In the genomic region with DNA sequence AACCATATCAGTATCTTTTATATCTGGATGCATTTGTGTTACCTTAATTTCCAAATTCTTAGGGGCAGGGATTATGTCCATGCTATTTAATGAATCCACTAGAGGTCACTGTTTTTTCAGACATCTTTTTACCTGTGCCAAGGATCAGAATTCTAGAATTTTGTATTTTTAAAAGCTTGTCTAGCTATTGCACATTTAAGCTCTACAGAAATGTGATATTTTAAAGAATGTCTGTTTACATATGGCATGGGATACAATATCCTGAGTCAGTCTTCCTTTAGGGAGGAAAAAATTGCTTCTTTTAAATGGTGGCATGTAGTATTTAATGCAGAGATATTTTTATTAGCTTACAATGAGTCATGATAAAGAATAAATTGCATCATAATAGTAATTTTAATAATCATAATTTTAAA, we compare ENCODE assay signal across 8 cellular contexts. TPM values are rescaled to one million over a fixed set of nuclear protein-coding genes. Genes with fewer than 3 reads are reported as not detected.
A peak's percentile ranks its signal among the peaks of the same experiment; 100 is the strongest.
DNase-seq lines count a peak whose midpoint lies in the region; ATAC-seq and TF ChIP-seq lines count a peak whose summit lies in the region.

No MANE protein-coding gene starts in this region.

- no peak overlapping the region for H3K14ac ChIP-seq in IMR-90 (replicated peaks; ENCODE audit: low read depth, low read length)

- no peak overlapping the region for H2BK15ac ChIP-seq in IMR-90 (ENCODE audit: low read depth, low read length)

- H3K23ac ChIP-seq in IMR-90 (ENCODE audit: low read depth, low read length), result no peak overlapping the region

- in situ Hi-C loops in IMR-90 (cut with MboI; ENCODE audit: low sequenced_read_pairs), result loop anchor here (5.0 kb wide), 1 partner anchor 312 kb away; no protein-coding TSS in a partner anchor

- no peak overlapping the region for H2BK20ac ChIP-seq in IMR-90 (ENCODE audit: low read depth, low read length)

- H3K4me2 ChIP-seq in IMR-90 (ENCODE audit: low read depth, low read length) (no peak overlapping the region), fibroblast of lung (ENCODE audit: extremely low read depth, insufficient read depth, low read length) (no peak overlapping the region)

- CTCF ChIA-PET in IMR-90 (lab: Yijun Ruan, JAX), result interaction anchor here (0.6 to 1.2 kb wide), 11 partner anchors 11 to 797 kb away, joined by 3 to 7 read pairs (median 3); no protein-coding TSS in a partner anchor

- H2BK5ac ChIP-seq in IMR-90 (ENCODE audit: low read depth, low read length, poor library complexity, severe bottlenecking), result no peak overlapping the region

- DNase-seq in EH (ENCODE audit: low read depth), result peak; percentile 40
- peak; percentile 50 for DNase-seq in IMR-90
- DNase-seq in SHP77 (lab: John Stamatoyannopoulos, UW), result peak; percentile 14 to 20
- peak in 1 of 2 donors; percentile 54 for DNase-seq in fibroblast of lung (ENCODE audit: low read depth in 2 of 2)
- no peak for DNase-seq in sciatic nerve (ENCODE audit: low spot score)
- DNase-seq in head of caudate nucleus, result no peak

- BruUV-seq in IMR-90 (replicated peaks; lab: Mats Ljungman, UMichigan), result no TSS peak

- no peaks in the 10 kb centered on the region for H3K27me3 ChIP-seq in IMR-90 (ENCODE audit: control insufficient read depth, insufficient read depth, low read length)
- no peaks in the 10 kb centered on the region for H3K27me3 ChIP-seq in fibroblast of lung (ENCODE audit: control insufficient read depth, insufficient read depth, low read length)

- no peak overlapping the region for H4K91ac ChIP-seq in IMR-90 (ENCODE audit: insufficient read depth, low read depth, low read length)

- H3K9ac ChIP-seq in IMR-90 (ENCODE audit: low read depth, low read length), result no peak overlapping the region
- H3K9ac ChIP-seq in fibroblast of lung (ENCODE audit: insufficient read depth, low read length), result no peak overlapping the region

- no peaks in the 10 kb centered on the region for H3K79me2 ChIP-seq in fibroblast of lung (ENCODE audit: control insufficient read depth, insufficient read depth, low read length)

- no peak overlapping the region for H3K18ac ChIP-seq in IMR-90 (ENCODE audit: low read depth, low read length)

- H2AK9ac ChIP-seq in IMR-90 (replicated peaks; ENCODE audit: low read depth, low read length, poor library complexity), result no peak overlapping the region

- H4K8ac ChIP-seq in IMR-90 (ENCODE audit: low read depth in 2 of 2, low read length in 2 of 2), result no peak overlapping the region

- peak; percentile 65 for TF ChIP-seq CTCF in IMR-90 (conservative IDR thresholded peaks at IDR 0.05; ENCODE audit: low read depth, low read length)
- TF ChIP-seq CTCF in fibroblast of lung (conservative IDR thresholded peaks at IDR 0.05 in 1 of 2, IDR thresholded peaks at IDR 0.05 in 1 of 2; ENCODE audit: low read depth in 1 of 2, low read length in 2 of 2), result peak; percentile 15 to 56

- no peak for TF ChIP-seq POLR2A in IMR-90 (IDR thresholded peaks at IDR 0.05; ENCODE audit: low read depth, low read length)

- ATAC-seq in IMR-90 (ENCODE audit: low read depth), result peak; percentile 66
- peak; percentile 38 for ATAC-seq in sciatic nerve
- ATAC-seq in HG03442 (IDR thresholded peaks at IDR 0.05; ENCODE audit: unreplicated experiment), result no peak
- ATAC-seq in GM18909 (IDR thresholded peaks at IDR 0.05; ENCODE audit: poor library complexity, unreplicated experiment), result no peak

- H4K5ac ChIP-seq in IMR-90 (ENCODE audit: low read depth, low read length), result no peak overlapping the region

- H3K9me3 ChIP-seq in IMR-90 (ENCODE audit: control insufficient read depth, insufficient read depth, low read length) (no peaks in the 10 kb centered on the region), fibroblast of lung (ENCODE audit: control insufficient read depth, insufficient read depth, low read depth, low read length) (no peaks in the 10 kb centered on the region)

- dilution Hi-C loops in IMR-90 (cut with HindIII; ENCODE audit: low sequenced_read_pairs, unreplicated experiment), result no loop called here

- no peak overlapping the region for H3K56ac ChIP-seq in IMR-90 (ENCODE audit: extremely low read depth, insufficient read depth, low read length)

- no peaks in the 10 kb centered on the region for H3K79me1 ChIP-seq in IMR-90 (ENCODE audit: low read depth in 1 of 2, low read length in 2 of 2)

- no peak overlapping the region for H2AFZ ChIP-seq in IMR-90 (replicated peaks; ENCODE audit: low read length, poor library complexity)
- no peak overlapping the region for H2AFZ ChIP-seq in fibroblast of lung (ENCODE audit: low read length)

- H2BK120ac ChIP-seq in IMR-90 (ENCODE audit: low read depth, low read length), result no peak overlapping the region

- H3K4me3 ChIP-seq in IMR-90 (ENCODE audit: insufficient read depth, low read depth, low read length), result no peak overlapping the region
- no peak overlapping the region for H3K4me3 ChIP-seq in fibroblast of lung (replicated peaks in 1 of 4; ENCODE audit: control extremely low read depth in 1 of 4, insufficient read depth in 1 of 4, low read depth in 3 of 4, low read length in 4 of 4)

- no peaks in the 10 kb centered on the region for H4K20me1 ChIP-seq in IMR-90 (ENCODE audit: insufficient read depth, low read length)
- H4K20me1 ChIP-seq in fibroblast of lung (ENCODE audit: control insufficient read depth, extremely low read depth, insufficient read depth, low read length), result no peaks in the 10 kb centered on the region

- no peaks in the 10 kb centered on the region for H3K4me1 ChIP-seq in IMR-90 (ENCODE audit: control insufficient read depth, insufficient read depth, low read length)
- no peaks in the 10 kb centered on the region for H3K4me1 ChIP-seq in fibroblast of lung (ENCODE audit: control insufficient read depth, extremely low read depth, insufficient read depth, low read length)

- no peak overlapping the region for H2AK5ac ChIP-seq in IMR-90 (ENCODE audit: low read depth, low read length)

- H3K9me1 ChIP-seq in IMR-90 (ENCODE audit: insufficient read depth, low read length), result no peaks in the 10 kb centered on the region

- H3K36me3 ChIP-seq in IMR-90 (ENCODE audit: control insufficient read depth, insufficient read depth, low read length), result peaks cover 15% of the 10 kb centered on the region
- no peaks in the 10 kb centered on the region for H3K36me3 ChIP-seq in fibroblast of lung (ENCODE audit: control insufficient read depth, insufficient read depth, low read length)

- H3K4ac ChIP-seq in IMR-90 (ENCODE audit: low read depth, low read length), result no peak overlapping the region

- TF ChIP-seq RAD21 in IMR-90 (IDR thresholded peaks at IDR 0.05; ENCODE audit: low read length), result peak; percentile 64

- POLR2A ChIA-PET in IMR-90 (lab: Charles Lee; ENCODE audit: unreplicated experiment), result no interaction called here

- no peak overlapping the region for H3K27ac ChIP-seq in IMR-90 (ENCODE audit: insufficient read depth, low read length)
- no peak overlapping the region for H3K27ac ChIP-seq in fibroblast of lung (ENCODE audit: insufficient read depth, low read length)

- intact Hi-C loops in IMR-90 (cut with micrococcal nuclease), result loop anchor here (2.0 to 10.0 kb wide), 4 partner anchors 37 to 525 kb away; partner anchors contain the start of gene RPL5
- intact Hi-C loops in sciatic nerve (cut with DNase I), result no loop called here
- intact Hi-C loops in head of caudate nucleus (cut with DNase I), result no loop called here

TF ChIP-seq in IMR-90, 13 proteins besides CTCF, POLR2A, EP300 and RAD21:
- TF ChIP-seq SMC3 (IDR thresholded peaks at IDR 0.05; ENCODE audit: low read depth, low read length) (peak; percentile 51), RFX5 (IDR thresholded peaks at IDR 0.05; ENCODE audit: low read depth, low read length) (no peak)

RNA-seq across cellular contexts. Expression of gene RPAP2, which starts 11.3 kb away (rescaled TPM):
- 13.6 TPM in 2 replicates for total RNA-seq in IMR-90 (2012; rRNA removed)
- 3.9 and 7.1 TPM in 2 replicates for polyA plus RNA-seq in IMR-90 (2012; rRNA removed)
- polyA plus RNA-seq in IMR-90 (2012; cell fraction: cytosol; rRNA removed), result 0.46 and 1.6 TPM in 2 replicates
- polyA plus RNA-seq in IMR-90 (2012; cell fraction: nucleus; rRNA removed; ENCODE audit: low replicate concordance), result 0.44 and 4.0 TPM in 2 replicates
- total RNA-seq in fibroblast of lung, result 5.4 and 5.6 TPM in 2 replicates
- 13.0 and 13.3 TPM in 2 replicates for polyA plus RNA-seq in fibroblast of lung
- polyA plus RNA-seq in fibroblast of lung (2012), result 8.3 and 9.5 TPM in 2 replicates
- 0.82 and 2.1 TPM in 2 replicates for polyA minus RNA-seq in fibroblast of lung (ENCODE audit: low replicate concordance)
- total RNA-seq in sciatic nerve, result 40.7 TPM

RNA-seq across cellular contexts. Expression of gene GLMN, which starts 11.4 kb away (rescaled TPM):
- total RNA-seq in IMR-90 (2012; rRNA removed) (4.1 and 11.9 TPM in 2 replicates), fibroblast of lung (7.8 and 8.7 TPM in 2 replicates), sciatic nerve (13.8 TPM)
- polyA plus RNA-seq in IMR-90 (2012; rRNA removed) (3.3 and 4.7 TPM in 2 replicates), fibroblast of lung (8.1 and 9.1 TPM in 2 replicates)
- 0.21 and 0.22 TPM in 2 replicates for polyA plus RNA-seq in IMR-90 (2012; cell fraction: cytosol; rRNA removed)
- polyA plus RNA-seq in IMR-90 (2012; cell fraction: nucleus; rRNA removed; ENCODE audit: low replicate concordance), result 0.66 and 6.6 TPM in 2 replicates
- 7.7 and 7.9 TPM in 2 replicates for polyA plus RNA-seq in fibroblast of lung (2012)
- not detected in 2 replicates for polyA minus RNA-seq in fibroblast of lung (ENCODE audit: low replicate concordance)

Comparison
In these comparisons a context has a peak if more than half of its experiments do, and no peak if none do; other contexts are left out.
1. DNase-seq: peak in EH (single experiment), IMR-90 (single experiment) and SHP77 (2 of 2); none in sciatic nerve (single experiment) and head of caudate nucleus (0 of 42).
2. ATAC-seq: peak in IMR-90 (single experiment) and sciatic nerve (single experiment); none in HG03442 (single experiment) and GM18909 (single experiment).